Comparison of ENCODE assay signal across 1 cellular context in the genomic region with DNA sequence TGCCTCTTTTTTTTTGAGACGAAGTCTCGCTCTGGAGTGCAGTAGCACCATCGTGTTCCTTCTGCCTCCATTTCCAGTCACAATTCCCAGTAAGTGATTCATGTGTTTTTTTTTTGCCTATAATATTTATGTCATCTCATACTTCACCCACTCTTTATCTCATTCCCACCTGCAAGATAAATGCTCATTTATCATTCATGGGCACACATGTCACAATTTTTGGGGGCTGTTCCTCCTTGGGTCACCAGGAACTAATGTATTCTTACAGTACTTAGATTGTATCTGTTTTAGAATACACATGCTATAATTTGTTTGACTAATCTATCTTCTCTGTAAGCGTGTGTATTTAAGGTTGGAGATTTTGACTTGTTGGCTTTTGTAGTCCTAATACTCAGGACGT.
TF ChIP-seq lines count a peak whose summit lies in the region.

No MANE protein-coding gene starts in this region.

TF ChIP-seq in K562, 482 proteins besides CTCF, POLR2A, EP300 and RAD21 (continued from another document):
- TF ChIP-seq, protein P1, sequence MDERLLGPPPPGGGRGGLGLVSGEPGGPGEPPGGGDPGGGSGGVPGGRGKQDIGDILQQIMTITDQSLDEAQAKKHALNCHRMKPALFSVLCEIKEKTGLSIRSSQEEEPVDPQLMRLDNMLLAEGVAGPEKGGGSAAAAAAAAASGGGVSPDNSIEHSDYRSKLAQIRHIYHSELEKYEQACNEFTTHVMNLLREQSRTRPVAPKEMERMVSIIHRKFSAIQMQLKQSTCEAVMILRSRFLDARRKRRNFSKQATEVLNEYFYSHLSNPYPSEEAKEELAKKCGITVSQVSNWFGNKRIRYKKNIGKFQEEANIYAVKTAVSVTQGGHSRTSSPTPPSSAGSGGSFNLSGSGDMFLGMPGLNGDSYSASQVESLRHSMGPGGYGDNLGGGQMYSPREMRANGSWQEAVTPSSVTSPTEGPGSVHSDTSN (CRISPR knock-in tag; IDR thresholded peaks at IDR 0.05; ENCODE audit: low read depth): no peak
- TF ChIP-seq, protein P1 (tag; conservative IDR thresholded peaks at IDR 0.05; ENCODE audit: low read depth): peak; percentile 52; the same call in 1 of the 2 replicates
- TF ChIP-seq MEIS2 (IDR thresholded peaks at IDR 0.05; ENCODE audit: partially characterized antibody): peak; percentile 57
- no peak for TF ChIP-seq PHF20 (IDR thresholded peaks at IDR 0.05; ENCODE audit: partially characterized antibody)
